ENCODE assay signal across 7 cellular contexts in genomic region chr9:21964925-21965385, GRCh38. TPM values are rescaled to one million over a fixed set of nuclear protein-coding genes. Genes with fewer than 3 reads are reported as not detected.
DNase-seq lines count a peak whose midpoint lies in the region; ATAC-seq lines count a peak whose summit lies in the region.

No MANE protein-coding gene starts in this region.

- peak overlapping the region; percentile 22 for H3K27ac Mint-ChIP-seq in activated CD4-positive, alpha-beta memory T cell treated with anti-CD3 and anti-CD28 coated beads, Interleukin-2, amount 10 ng/mL, durations not matched to agents 7 days and 5 days

- DNase-seq in GM19238 (ENCODE audit: insufficient read length, low spot score): peak; percentile 32
- peak; percentile 73 for DNase-seq in activated CD4-positive, alpha-beta memory T cell treated with anti-CD3 and anti-CD28 coated beads, Interleukin-2, amount 10 ng/mL, durations not matched to agents 7 days and 5 days
- DNase-seq in fibroblast of gingiva (ENCODE audit: low read depth): peak; percentile 18
- no peak for DNase-seq in foreskin melanocyte
- DNase-seq in occipital lobe (lab: John Stamatoyannopoulos, UW): no peak

- no peak overlapping the region for H3K9ac ChIP-seq in rectal smooth muscle tissue (ENCODE audit: low read length)

- peaks cover 89% of the 10 kb centered on the region for H3K27me3 Mint-ChIP-seq in activated CD4-positive, alpha-beta memory T cell treated with anti-CD3 and anti-CD28 coated beads, Interleukin-2, amount 10 ng/mL, durations not matched to agents 7 days and 5 days

- ATAC-seq in HG03108 (IDR thresholded peaks at IDR 0.05; ENCODE audit: unreplicated experiment): peak; percentile 44

- POLR2A ChIA-PET in activated CD4-positive, alpha-beta memory T cell treated with anti-CD3 and anti-CD28 coated beads, Interleukin-2, amount 10 ng/mL, durations not matched to agents 7 days and 5 days (lab: Charles Lee): no interaction called here

- peak overlapping the region; percentile 62 for H3K4me3 ChIP-seq in rectal smooth muscle tissue (ENCODE audit: low read length)

- CTCF ChIA-PET in activated CD4-positive, alpha-beta memory T cell treated with anti-CD3 and anti-CD28 coated beads, Interleukin-2, amount 10 ng/mL, durations not matched to agents 7 days and 5 days (lab: Charles Lee): interaction anchor here (1.0 kb wide), 1 partner anchor 152 kb away, joined by 4 read pairs; no protein-coding TSS in a partner anchor

- H3K36me3 ChIP-seq in rectal smooth muscle tissue (ENCODE audit: control insufficient read depth, insufficient read depth, low read length): no peaks in the 10 kb centered on the region

- peaks cover 35% of the 10 kb centered on the region for H3K4me1 Mint-ChIP-seq in activated CD4-positive, alpha-beta memory T cell treated with anti-CD3 and anti-CD28 coated beads, Interleukin-2, amount 10 ng/mL, durations not matched to agents 7 days and 5 days

- H3K9me3 Mint-ChIP-seq in activated CD4-positive, alpha-beta memory T cell treated with anti-CD3 and anti-CD28 coated beads, Interleukin-2, amount 10 ng/mL, durations not matched to agents 7 days and 5 days: peaks cover 6% of the 10 kb centered on the region

- H3K4me1 ChIP-seq in rectal smooth muscle tissue (ENCODE audit: control insufficient read depth, insufficient read depth, low read length): peaks cover 3% of the 10 kb centered on the region

- peaks cover 23% of the 10 kb centered on the region for H3K36me3 Mint-ChIP-seq in activated CD4-positive, alpha-beta memory T cell treated with anti-CD3 and anti-CD28 coated beads, Interleukin-2, amount 10 ng/mL, durations not matched to agents 7 days and 5 days (ENCODE audit: low read depth)

- peak overlapping the region; percentile 59 for H3K4me3 Mint-ChIP-seq in activated CD4-positive, alpha-beta memory T cell treated with anti-CD3 and anti-CD28 coated beads, Interleukin-2, amount 10 ng/mL, durations not matched to agents 7 days and 5 days

- H3K27ac ChIP-seq in rectal smooth muscle tissue (ENCODE audit: low read depth, low read length): no peak overlapping the region

- H3K27me3 ChIP-seq in rectal smooth muscle tissue (ENCODE audit: control insufficient read depth, insufficient read depth, low read length): peaks cover 40% of the 10 kb centered on the region

RNA-seq across cellular contexts. Expression of gene CDKN2A, which starts 29.2 kb away (rescaled TPM):
- total RNA-seq in activated CD4-positive, alpha-beta memory T cell treated with anti-CD3 and anti-CD28 coated beads, Interleukin-2, amount 10 ng/mL, durations not matched to agents 7 days and 5 days: 10 to 100 TPM; 19.4 to 23.2 TPM
- total RNA-seq in occipital lobe: not detected

RNA-seq across cellular contexts. Expression of gene CDKN2B-AS1, which starts 29.6 kb away (rescaled TPM):
- total RNA-seq in activated CD4-positive, alpha-beta memory T cell treated with anti-CD3 and anti-CD28 coated beads, Interleukin-2, amount 10 ng/mL, durations not matched to agents 7 days and 5 days: 1 to 10 TPM; 2.6 TPM
- total RNA-seq in occipital lobe: 0.62 TPM

RNA-seq across cellular contexts. Expression of gene CDKN2B, which starts 44.1 kb away (rescaled TPM):
- 1 to 10 TPM; 2.5 to 3.4 TPM for total RNA-seq in activated CD4-positive, alpha-beta memory T cell treated with anti-CD3 and anti-CD28 coated beads, Interleukin-2, amount 10 ng/mL, durations not matched to agents 7 days and 5 days
- 0.16 TPM for total RNA-seq in occipital lobe

Comparison
In these comparisons a context has a peak if more than half of its experiments do, and no peak if none do; other contexts are left out.
1. DNase-seq: peak in GM19238 (single experiment), activated CD4-positive, alpha-beta memory T cell treated with anti-CD3 and anti-CD28 coated beads, Interleukin-2, amount 10 ng/mL, durations not matched to agents 7 days and 5 days (single experiment) and fibroblast of gingiva (single experiment); none in foreskin melanocyte (single experiment) and occipital lobe (single experiment).
2. RNA of gene CDKN2A, which starts 29.2 kb away (total RNA-seq): 19.4 to 23.2 TPM in activated CD4-positive, alpha-beta memory T cell treated with anti-CD3 and anti-CD28 coated beads, Interleukin-2, amount 10 ng/mL, durations not matched to agents 7 days and 5 days; not detected in occipital lobe (single experiment); every median in the first group is over 10 times any median in the second.